In the genomic region with DNA sequence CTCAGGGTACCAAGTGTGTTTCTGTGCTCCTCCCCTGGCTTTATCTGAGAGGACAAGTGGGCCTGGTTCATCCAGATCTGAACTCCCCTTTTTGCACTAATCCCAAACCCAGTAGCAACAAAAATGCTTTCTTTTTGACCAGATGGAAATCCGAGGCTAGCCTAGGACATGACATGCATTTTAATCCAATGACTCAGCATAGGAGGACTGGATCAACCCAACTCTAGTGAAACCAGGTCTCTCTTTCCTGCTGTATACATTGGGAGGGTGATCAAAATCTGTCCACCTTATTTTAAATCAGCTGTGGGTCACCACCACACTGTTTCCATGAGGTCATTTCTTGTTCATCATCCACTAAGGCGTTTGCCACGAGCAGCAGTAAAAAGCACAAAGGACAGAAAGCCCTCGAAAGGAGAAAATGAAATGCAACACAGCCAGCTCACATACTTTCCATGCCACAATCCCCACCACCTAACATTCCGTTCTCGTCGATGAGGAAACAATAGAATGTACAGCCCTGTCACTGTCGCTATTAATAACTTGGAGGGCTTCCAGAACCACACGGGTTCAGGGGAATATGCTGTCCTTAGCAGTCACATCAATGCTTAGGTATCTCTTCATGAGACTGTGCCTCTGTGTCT, we compare ENCODE assay signal across 1 cellular context.
TF ChIP-seq lines count a peak whose summit lies in the region.

No MANE protein-coding gene starts in this region.

TF ChIP-seq in SK-N-SH, 30 proteins besides CTCF, POLR2A, EP300 and RAD21 (continued from another document):
- TF ChIP-seq, protein P1, sequence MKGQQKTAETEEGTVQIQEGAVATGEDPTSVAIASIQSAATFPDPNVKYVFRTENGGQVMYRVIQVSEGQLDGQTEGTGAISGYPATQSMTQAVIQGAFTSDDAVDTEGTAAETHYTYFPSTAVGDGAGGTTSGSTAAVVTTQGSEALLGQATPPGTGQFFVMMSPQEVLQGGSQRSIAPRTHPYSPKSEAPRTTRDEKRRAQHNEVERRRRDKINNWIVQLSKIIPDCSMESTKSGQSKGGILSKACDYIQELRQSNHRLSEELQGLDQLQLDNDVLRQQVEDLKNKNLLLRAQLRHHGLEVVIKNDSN (IDR thresholded peaks at IDR 0.05; ENCODE audit: borderline replicate concordance, low read depth): no peak
- TF ChIP-seq, protein P2, sequence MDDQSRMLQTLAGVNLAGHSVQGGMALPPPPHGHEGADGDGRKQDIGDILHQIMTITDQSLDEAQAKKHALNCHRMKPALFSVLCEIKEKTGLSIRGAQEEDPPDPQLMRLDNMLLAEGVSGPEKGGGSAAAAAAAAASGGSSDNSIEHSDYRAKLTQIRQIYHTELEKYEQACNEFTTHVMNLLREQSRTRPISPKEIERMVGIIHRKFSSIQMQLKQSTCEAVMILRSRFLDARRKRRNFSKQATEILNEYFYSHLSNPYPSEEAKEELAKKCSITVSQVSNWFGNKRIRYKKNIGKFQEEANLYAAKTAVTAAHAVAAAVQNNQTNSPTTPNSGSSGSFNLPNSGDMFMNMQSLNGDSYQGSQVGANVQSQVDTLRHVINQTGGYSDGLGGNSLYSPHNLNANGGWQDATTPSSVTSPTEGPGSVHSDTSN (IDR thresholded peaks at IDR 0.05): peak; percentile 60
